ENCODE assay signal across 16 cellular contexts in the genomic region with DNA sequence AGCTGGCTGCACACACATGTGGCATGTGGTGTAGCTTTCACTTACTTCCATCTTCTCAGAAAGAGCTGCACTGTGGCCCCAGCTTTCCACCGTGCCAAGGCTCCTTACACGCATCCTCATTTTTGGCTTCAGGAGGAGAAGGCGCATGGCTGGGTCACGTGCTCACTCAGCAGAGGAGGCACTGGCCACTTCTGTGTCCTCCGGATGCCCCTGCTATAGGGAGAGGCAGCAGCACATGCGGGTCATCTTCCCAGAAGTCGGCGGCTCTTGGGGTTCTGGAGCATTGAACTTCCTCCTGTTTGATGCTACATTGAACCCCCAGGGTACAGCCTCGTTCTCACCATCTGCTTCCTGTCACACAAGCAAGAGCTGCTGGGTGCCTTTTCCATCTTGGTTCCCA.
"Had no signal": no experiment of that assay in that cellular context is flagged by ENCODE, and none has a peak within 500 bp of the region (broad histone marks: within the 10 kb centered on the region; RNA-seq: fewer than 3 reads in every experiment).

No MANE protein-coding gene starts in this region.

- H3K4me3 Mint-ChIP-seq: effector memory CD8-positive, alpha-beta T cell; nephron progenitor cell had no signal

- ATAC-seq: effector memory CD8-positive, alpha-beta T cell; foreskin keratinocyte; left colon; left ventricle myocardium superior; sciatic nerve; stimulated activated naive CD8-positive, alpha-beta T cell treated with anti-CD3 and anti-CD28 coated beads, Interleukin-15, Interleukin-2, amounts not matched to agents 100 U/mL and 50 U/mL, for 24 hours had no signal

- DNase-seq: effector memory CD8-positive, alpha-beta T cell; foreskin keratinocyte; head of caudate nucleus; left colon; left ventricle myocardium superior; mesenchymal stem cell; midbrain; nephron progenitor cell; stimulated activated naive CD8-positive, alpha-beta T cell treated with anti-CD3 and anti-CD28 coated beads, Interleukin-15, Interleukin-2, amounts not matched to agents 100 U/mL and 50 U/mL, for 24 hours; thyroid gland; uterus had no signal

- H3K4me3 ChIP-seq: hepatocyte, lung, suprapubic skin, thyroid gland, upper lobe of left lung, uterus had no signal

- H3K27ac Mint-ChIP-seq: effector memory CD8-positive, alpha-beta T cell; nephron progenitor cell had no signal
